Comparison of ENCODE assay signal across 9 cellular contexts in genomic region chr12:89768586-89769482, GRCh38.
A peak's percentile ranks its signal among the peaks of the same experiment; 100 is the strongest.
DNase-seq lines count a peak whose midpoint lies in the region; ATAC-seq lines count a peak whose summit lies in the region.
"Had no signal": no experiment of that assay in that cellular context is flagged by ENCODE, and none has a peak within 500 bp of the region (broad histone marks: within the 10 kb centered on the region; RNA-seq: fewer than 3 reads in every experiment).

No MANE protein-coding gene starts in this region.

- no peak overlapping the region for H2BK120ac ChIP-seq in mesenchymal stem cell (ENCODE audit: low read depth, low read length)

- no peak overlapping the region for H4K8ac ChIP-seq in mesenchymal stem cell (ENCODE audit: low read length)

- no peak overlapping the region for H3K4ac ChIP-seq in mesenchymal stem cell (ENCODE audit: low read depth in 1 of 2, low read length in 2 of 2)

- H3K14ac ChIP-seq in mesenchymal stem cell (ENCODE audit: low read length in 2 of 2), result no peak overlapping the region

- no peak overlapping the region for H3K4me2 ChIP-seq in mesenchymal stem cell (ENCODE audit: low read length, poor library complexity, severe bottlenecking)

- peak overlapping the region; percentile 71 for H3K9ac ChIP-seq in mesenchymal stem cell (ENCODE audit: low read length)

- 25% methylated on average over 2 of the region's 3 CpGs for WGBS in mesenchymal stem cell

- H3K4me1 Mint-ChIP-seq in activated T-cell treated with anti-CD3 and anti-CD28 coated beads, Interleukin-2, amount 50 U/mL, for 24 hours (ENCODE audit: low read depth), result peaks cover 48% of the 10 kb centered on the region

- no peaks in the 10 kb centered on the region for H3K27me3 Mint-ChIP-seq in activated T-cell treated with anti-CD3 and anti-CD28 coated beads, Interleukin-2, amount 50 U/mL, for 24 hours

- peak overlapping the region; percentile 79 for H3K27ac Mint-ChIP-seq in activated T-cell treated with anti-CD3 and anti-CD28 coated beads, Interleukin-2, amount 50 U/mL, for 24 hours

- no peak overlapping the region for H2AK5ac ChIP-seq in mesenchymal stem cell (ENCODE audit: low read length, severe bottlenecking)

- H2BK5ac ChIP-seq in mesenchymal stem cell (ENCODE audit: low read depth, low read length, poor library complexity, severe bottlenecking), result no peak overlapping the region

- no peak overlapping the region for H3K18ac ChIP-seq in mesenchymal stem cell (ENCODE audit: low read depth in 1 of 2, low read length in 2 of 2)

- no peak overlapping the region for H2BK15ac ChIP-seq in mesenchymal stem cell (ENCODE audit: low read depth, poor library complexity, severe bottlenecking)

- no peaks in the 10 kb centered on the region for H3K36me3 ChIP-seq in mesenchymal stem cell (ENCODE audit: control insufficient read depth in 1 of 2, insufficient read depth in 2 of 2, low read depth in 1 of 2, low read length in 2 of 2)
- H3K36me3 ChIP-seq: sigmoid colon had no signal

- H3K4me3 Mint-ChIP-seq in activated T-cell treated with anti-CD3 and anti-CD28 coated beads, Interleukin-2, amount 50 U/mL, for 24 hours, result no peak overlapping the region

- H4K91ac ChIP-seq in mesenchymal stem cell (ENCODE audit: low read length), result no peak overlapping the region

- DNase-seq in AG20443 (ENCODE audit: low spot score) (peak; percentile 80), HS-27A (ENCODE audit: low read depth) (peak; percentile 87), mesenchymal stem cell (peak; percentile 97), amygdala (lab: John Stamatoyannopoulos, UW) (no peak), NCI-H1694 (lab: John Stamatoyannopoulos, UW) (no peak)
- DNase-seq in activated T-cell treated with anti-CD3 and anti-CD28 coated beads, Interleukin-2, amount 50 U/mL, for 24 hours, result no peak
- DNase-seq: sigmoid colon had no signal

- no peak overlapping the region for H3K4me3 ChIP-seq in mesenchymal stem cell (ENCODE audit: insufficient read depth in 1 of 2, low read depth in 1 of 2, low read length in 2 of 2)
- H3K4me3 ChIP-seq: sigmoid colon had no signal

- no peaks in the 10 kb centered on the region for H3K36me3 Mint-ChIP-seq in activated T-cell treated with anti-CD3 and anti-CD28 coated beads, Interleukin-2, amount 50 U/mL, for 24 hours (ENCODE audit: low read depth)

- no peaks in the 10 kb centered on the region for H3K27me3 ChIP-seq in mesenchymal stem cell (ENCODE audit: control insufficient read depth in 1 of 2, insufficient read depth in 1 of 2, low read length in 2 of 2)
- H3K27me3 ChIP-seq: sigmoid colon had no signal

- H3K9me3 ChIP-seq in mesenchymal stem cell (ENCODE audit: control insufficient read depth, low read length), result peaks cover 2% of the 10 kb centered on the region
- H3K9me3 ChIP-seq: sigmoid colon had no signal

- H2BK12ac ChIP-seq in mesenchymal stem cell (ENCODE audit: low read length in 2 of 2), result peak overlapping the region; percentile 12 to 31

- H3K79me1 ChIP-seq in mesenchymal stem cell (replicated peaks; ENCODE audit: low read length, poor library complexity, severe bottlenecking), result no peaks in the 10 kb centered on the region

- H3K23ac ChIP-seq in mesenchymal stem cell (ENCODE audit: low read length in 2 of 2), result no peak overlapping the region

- no peak for ATAC-seq in HG02938 (IDR thresholded peaks at IDR 0.05; ENCODE audit: unreplicated experiment)
- no peak for ATAC-seq in HG03469 (IDR thresholded peaks at IDR 0.05; ENCODE audit: unreplicated experiment)

- peaks cover 5% of the 10 kb centered on the region for H3K9me3 Mint-ChIP-seq in activated T-cell treated with anti-CD3 and anti-CD28 coated beads, Interleukin-2, amount 50 U/mL, for 24 hours

- peaks cover 2% of the 10 kb centered on the region for H3K4me1 ChIP-seq in mesenchymal stem cell (ENCODE audit: control insufficient read depth, insufficient read depth, low read depth, low read length)
- H3K4me1 ChIP-seq: sigmoid colon had no signal

- H3K27ac ChIP-seq in mesenchymal stem cell (ENCODE audit: low read length, poor library complexity, severe bottlenecking), result peak overlapping the region; percentile 10
- H3K27ac ChIP-seq: sigmoid colon had no signal

- H2AFZ ChIP-seq in mesenchymal stem cell (ENCODE audit: low read depth, low read length), result no peak overlapping the region

Comparison
In these comparisons a context has a peak if more than half of its experiments do, and no peak if none do; other contexts are left out.
1. DNase-seq: peak in AG20443 (single experiment), HS-27A (single experiment) and mesenchymal stem cell (single experiment); none in activated T-cell treated with anti-CD3 and anti-CD28 coated beads, Interleukin-2, amount 50 U/mL, for 24 hours (single experiment), amygdala (0 of 56) and NCI-H1694 (single experiment).